8 cellular contexts compared by ENCODE assay signal in the genomic region with DNA sequence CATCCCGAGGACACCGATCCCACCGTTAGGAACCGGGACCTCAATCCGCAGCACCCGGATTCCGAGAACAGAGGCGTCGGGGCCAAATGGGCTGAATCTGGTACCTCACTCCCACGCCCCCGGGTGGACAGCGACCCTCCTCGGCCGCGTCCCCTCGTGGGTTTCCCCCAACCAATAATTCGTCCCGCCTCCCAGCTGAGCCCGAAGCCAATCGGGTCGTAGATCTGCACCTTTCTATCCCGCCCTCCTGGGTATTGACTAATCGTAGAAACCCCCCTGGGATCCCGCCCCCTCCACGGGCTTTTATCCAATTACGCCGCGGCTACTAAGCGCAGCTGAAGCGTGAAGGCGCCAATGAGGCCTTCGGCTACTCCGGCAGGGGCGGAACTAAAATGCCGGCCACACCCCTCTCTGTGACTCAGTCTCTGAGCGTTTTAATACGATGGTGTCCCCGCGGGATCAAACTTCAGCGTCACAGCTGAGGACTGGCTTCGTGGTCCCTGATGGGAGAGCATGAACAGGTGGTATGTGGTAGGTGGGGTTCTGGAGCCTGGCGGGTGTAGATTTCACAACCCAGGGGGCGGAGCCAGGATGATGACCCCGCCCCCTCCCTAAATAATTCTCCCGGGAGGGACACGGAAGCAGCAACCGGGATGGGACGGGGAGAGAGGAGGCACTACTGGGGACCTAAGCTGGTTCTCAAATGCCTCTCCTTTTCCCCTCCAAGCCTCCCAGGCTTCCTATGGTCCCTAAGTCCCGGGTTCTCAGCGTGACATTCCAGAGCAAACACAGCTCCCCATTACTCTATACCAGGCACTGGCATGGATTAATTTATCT. TPM values are rescaled to one million over a fixed set of nuclear protein-coding genes. Genes with fewer than 3 reads are reported as not detected.
DNase-seq lines count a peak whose midpoint lies in the region; ATAC-seq and TF ChIP-seq lines count a peak whose summit lies in the region.

A gene with protein sequence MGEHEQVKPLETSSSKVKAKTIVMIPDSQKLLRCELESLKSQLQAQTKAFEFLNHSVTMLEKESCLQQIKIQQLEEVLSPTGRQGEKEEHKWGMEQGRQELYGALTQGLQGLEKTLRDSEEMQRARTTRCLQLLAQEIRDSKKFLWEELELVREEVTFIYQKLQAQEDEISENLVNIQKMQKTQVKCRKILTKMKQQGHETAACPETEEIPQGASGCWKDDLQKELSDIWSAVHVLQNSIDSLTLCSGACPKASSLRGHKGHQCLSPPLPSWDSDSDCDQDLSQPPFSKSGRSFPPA (plus strand): TSS at position 416 of the 837 bp plus-strand sequence. CDS start 88 bp downstream, at position 504.
A gene (minus strand): TSS at position 165 of the 837 bp plus-strand sequence. CDS start 649 bp downstream, outside the sequence.

- POLR2A ChIA-PET in activated CD4-positive, alpha-beta T cell treated with anti-CD3 and anti-CD28 coated beads, Interleukin-2, amount 10 ng/mL, durations not matched to agents 7 days and 5 days (lab: Charles Lee): interaction anchor here (0.8 to 1.1 kb wide), 2 partner anchors 22 to 29 kb away, joined by 4 to 5 read pairs; a partner anchor contains a TSS

- peak within 1 kb of the TSS; percentile 73 to 94 for H3K27ac ChIP-seq in coronary artery

- H3K4me1 Mint-ChIP-seq in activated CD4-positive, alpha-beta T cell treated with anti-CD3 and anti-CD28 coated beads, Interleukin-2, amount 10 ng/mL, durations not matched to agents 7 days and 5 days: peaks cover 27% of the 10 kb centered on the region

- peak; percentile 94 for ATAC-seq in GM19324 (IDR thresholded peaks at IDR 0.05; ENCODE audit: low FRiP score, unreplicated experiment)
- peak; percentile 80 for ATAC-seq in HG03469 (IDR thresholded peaks at IDR 0.05; ENCODE audit: unreplicated experiment)
- peak; percentile 90 for ATAC-seq in left colon

- DNase-seq in C1 segment of cervical spinal cord (lab: John Stamatoyannopoulos, UW): peak; percentile 86 to 99 (median 96)
- peak; percentile 88 for DNase-seq in NCI-H526 treated with DMSO at 0.1 percent for 48 hours (lab: John Stamatoyannopoulos, UW)
- peak; percentile 99 for DNase-seq in activated CD4-positive, alpha-beta T cell treated with anti-CD3 and anti-CD28 coated beads, Interleukin-2, amount 10 ng/mL, durations not matched to agents 7 days and 5 days
- peak; percentile 100 for DNase-seq in coronary artery (ENCODE audit: low spot score)
- peak; percentile 99 for DNase-seq in left colon
- peak; percentile 99 for DNase-seq in stimulated activated CD4-positive, alpha-beta T cell treated with anti-CD3 and anti-CD28 coated beads, Interleukin-1b, Interleukin-23, amount 100 ng/mL, for 48 hours

- peaks cover 6% of the 10 kb centered on the region for H3K36me3 Mint-ChIP-seq in activated CD4-positive, alpha-beta T cell treated with anti-CD3 and anti-CD28 coated beads, Interleukin-2, amount 10 ng/mL, durations not matched to agents 7 days and 5 days (ENCODE audit: low read depth)

- peak within 1 kb of the TSS; percentile 92 for H3K4me3 Mint-ChIP-seq in activated CD4-positive, alpha-beta T cell treated with anti-CD3 and anti-CD28 coated beads, Interleukin-2, amount 10 ng/mL, durations not matched to agents 7 days and 5 days

- CTCF ChIA-PET in activated CD4-positive, alpha-beta T cell treated with anti-CD3 and anti-CD28 coated beads, Interleukin-2, amount 10 ng/mL, durations not matched to agents 7 days and 5 days (lab: Charles Lee): interaction anchor here (0.5 to 2.6 kb wide), 7 partner anchors 9 to 89 kb away, joined by 3 to 13 read pairs (median 4); a partner anchor contains a TSS

- intact Hi-C loops in left colon (cut with DNase I, micrococcal nuclease): no loop called here

- H3K27ac Mint-ChIP-seq in activated CD4-positive, alpha-beta T cell treated with anti-CD3 and anti-CD28 coated beads, Interleukin-2, amount 10 ng/mL, durations not matched to agents 7 days and 5 days: peak within 1 kb of the TSS; percentile 92

- no peaks in the 10 kb centered on the region for H3K27me3 Mint-ChIP-seq in activated CD4-positive, alpha-beta T cell treated with anti-CD3 and anti-CD28 coated beads, Interleukin-2, amount 10 ng/mL, durations not matched to agents 7 days and 5 days

- no peak for TF ChIP-seq CTCF in coronary artery (IDR thresholded peaks at IDR 0.05)

- H3K9me3 Mint-ChIP-seq in activated CD4-positive, alpha-beta T cell treated with anti-CD3 and anti-CD28 coated beads, Interleukin-2, amount 10 ng/mL, durations not matched to agents 7 days and 5 days: peaks cover 13% of the 10 kb centered on the region

- H3K4me3 ChIP-seq in coronary artery: peak within 1 kb of the TSS; percentile 87

RNA-seq across cellular contexts. Expression of the first gene that starts in this region (rescaled TPM):
- 10 to 100 TPM; 18.0 to 20.5 TPM for total RNA-seq in activated CD4-positive, alpha-beta T cell treated with anti-CD3 and anti-CD28 coated beads, Interleukin-2, amount 10 ng/mL, durations not matched to agents 7 days and 5 days
- 10 to 100 TPM; 28.6 to 30.2 TPM for total RNA-seq in left colon

RNA-seq across cellular contexts. Expression of the second gene that starts in this region (rescaled TPM):
- total RNA-seq in activated CD4-positive, alpha-beta T cell treated with anti-CD3 and anti-CD28 coated beads, Interleukin-2, amount 10 ng/mL, durations not matched to agents 7 days and 5 days: 10 to 100 TPM; 25.9 to 26.7 TPM
- total RNA-seq in left colon: 10 to 100 TPM; 43.5 to 51.9 TPM

Comparison
In these comparisons a context has a peak if more than half of its experiments do, and no peak if none do; other contexts are left out.
1. Peak in every context shown above with its lines: DNase-seq, ATAC-seq, H3K4me3 ChIP-seq and H3K27ac ChIP-seq.